Comparison of ENCODE assay signal across 16 cellular contexts in the genomic region with DNA sequence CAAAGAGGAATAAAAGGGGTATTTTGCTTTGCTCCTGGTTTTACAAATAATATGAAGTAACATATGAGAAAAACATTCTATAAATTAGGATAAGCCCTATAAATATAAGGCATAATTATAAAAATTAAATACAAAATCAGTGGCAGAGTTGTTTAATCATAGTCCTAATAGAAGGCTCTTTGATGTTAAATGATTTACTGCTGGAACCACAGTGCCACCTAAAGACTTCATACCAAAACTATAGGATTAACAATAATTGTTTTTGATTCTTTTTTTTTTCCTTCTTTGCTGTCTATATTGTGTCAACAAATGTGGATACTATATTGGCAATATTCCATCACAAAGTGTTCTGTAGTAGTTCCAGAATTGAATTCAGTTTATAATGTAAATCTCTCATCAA.
DNase-seq lines count a peak whose midpoint lies in the region; ATAC-seq, FAIRE-seq and TF ChIP-seq lines count a peak whose summit lies in the region.
"Had no signal": no experiment of that assay in that cellular context is flagged by ENCODE, and none has a peak within 500 bp of the region (broad histone marks: within the 10 kb centered on the region; RNA-seq: fewer than 3 reads in every experiment).

No MANE protein-coding gene starts in this region.

- H3K4me1 Mint-ChIP-seq in H9 = no peaks in the 10 kb centered on the region
- H3K4me1 Mint-ChIP-seq: central memory CD8-positive, alpha-beta T cell had no signal

- H3K23ac ChIP-seq in H9 (ENCODE audit: insufficient read length, low read depth, low read length) = no peak overlapping the region

- H3K79me1 ChIP-seq in H9 (ENCODE audit: insufficient read depth, low read depth, low read length, poor library complexity, severe bottlenecking) = no peaks in the 10 kb centered on the region

- no peak overlapping the region for H3K56ac ChIP-seq in H9 (ENCODE audit: insufficient read length, low read depth, low read length)

- H3K27ac Mint-ChIP-seq in H9 = no peak overlapping the region

- no peak overlapping the region for H2BK20ac ChIP-seq in H9 (ENCODE audit: low read depth, low read length, poor library complexity, severe bottlenecking)

- no peak overlapping the region for H3K14ac ChIP-seq in H9 (ENCODE audit: insufficient read depth, low read length)

- no peak overlapping the region for H3K9ac ChIP-seq in H9 (ENCODE audit: extremely low read depth, insufficient read length, low read length)

- no peak overlapping the region for H4K5ac ChIP-seq in H9 (ENCODE audit: insufficient read length, low read depth, low read length)

- no peak overlapping the region for H3K18ac ChIP-seq in H9 (ENCODE audit: insufficient read length, low read depth, low read length)

- H4K91ac ChIP-seq in H9 (ENCODE audit: insufficient read length, low read depth, low read length) = no peak overlapping the region

- H3K4me3 Mint-ChIP-seq in H9 = no peak overlapping the region
- H3K4me3 Mint-ChIP-seq: central memory CD8-positive, alpha-beta T cell had no signal

- no peaks in the 10 kb centered on the region for H3K4me1 ChIP-seq in H9 (ENCODE audit: insufficient read depth, low read length)
- H3K4me1 ChIP-seq in suprapubic skin = no peaks in the 10 kb centered on the region
- H3K4me1 ChIP-seq: BE2C, left lung had no signal

- no peak overlapping the region for H2AFZ ChIP-seq in H9 (ENCODE audit: low read length)

- no peak overlapping the region for H3K4me3 ChIP-seq in suprapubic skin
- H3K4me3 ChIP-seq: left lung had no signal

- no peaks in the 10 kb centered on the region for H3K23me2 ChIP-seq in H9 (ENCODE audit: insufficient read length, low read depth, low read length, poor library complexity, severe bottlenecking)

- no peak for ATAC-seq in Right ventricle myocardium superior (ENCODE audit: poor library complexity)
- ATAC-seq: left lung had no signal

- no peaks in the 10 kb centered on the region for H3K27me3 ChIP-seq in H9 (ENCODE audit: insufficient read depth, low read length)
- H3K27me3 ChIP-seq in suprapubic skin = no peaks in the 10 kb centered on the region
- H3K27me3 ChIP-seq: BE2C, left lung had no signal

- H2BK5ac ChIP-seq in H9 (ENCODE audit: insufficient read length, low read length) = no peak overlapping the region

- H3K27me3 Mint-ChIP-seq in H9 (ENCODE audit: low read depth) = no peaks in the 10 kb centered on the region
- H3K27me3 Mint-ChIP-seq: central memory CD8-positive, alpha-beta T cell had no signal

- H3T11ph ChIP-seq in H9 (ENCODE audit: low read length) = no peak overlapping the region

- DNase-seq in H9 = no peak
- peak; percentile 9 for DNase-seq in NCI-H460 (ENCODE audit: extremely low read depth, low read depth)
- peak; percentile 33 for DNase-seq in dermis blood vessel endothelial cell
- no peak for DNase-seq in HCEC 1CT
- DNase-seq in suprapubic skin (ENCODE audit: low spot score in 2 of 2) = no peak
- DNase-seq in Right ventricle myocardium superior = no peak
- no peak for DNase-seq in GM03348 (ENCODE audit: low spot score)
- DNase-seq: activated CD4-positive, alpha-beta T cell treated with anti-CD3 and anti-CD28 coated beads, Interleukin-2, amount 50 U/mL, for 48 hours; activated naive CD4-positive, alpha-beta T cell; BE2C; foreskin melanocyte; left lung; NCI-H187 treated with DMSO at 0.1 percent for 48 hours; nucleus accumbens had no signal

- no peak overlapping the region for H2BK12ac ChIP-seq in H9 (ENCODE audit: insufficient read length, low read depth, low read length)

- no peaks in the 10 kb centered on the region for H3K36me3 ChIP-seq in suprapubic skin
- H3K36me3 ChIP-seq: BE2C, left lung had no signal

- H3K9me3 ChIP-seq in H9 (ENCODE audit: control insufficient read depth, low read depth, low read length) = no peaks in the 10 kb centered on the region
- no peaks in the 10 kb centered on the region for H3K9me3 ChIP-seq in suprapubic skin
- H3K9me3 ChIP-seq: BE2C, left lung had no signal

- H4K20me1 ChIP-seq in H9 (ENCODE audit: control insufficient read depth, insufficient read depth, insufficient read length) = no peaks in the 10 kb centered on the region

- no peak overlapping the region for H3K4ac ChIP-seq in H9 (ENCODE audit: low read depth, low read length)

- no peaks in the 10 kb centered on the region for H3K9me3 Mint-ChIP-seq in H9
- H3K9me3 Mint-ChIP-seq: central memory CD8-positive, alpha-beta T cell had no signal

- no peak overlapping the region for H2AK5ac ChIP-seq in H9 (ENCODE audit: insufficient read length, low read length)

- H3K36me3 Mint-ChIP-seq in H9 (ENCODE audit: insufficient read depth in 1 of 3, low read depth in 3 of 3) = no peaks in the 10 kb centered on the region

- no peak for TF ChIP-seq POLR2A in suprapubic skin (IDR thresholded peaks at IDR 0.05)

- intact Hi-C loops in Right ventricle myocardium superior (cut with DNase I) = no loop called here

- no peak overlapping the region for H2BK120ac ChIP-seq in H9 (ENCODE audit: low read depth, low read length, poor library complexity, severe bottlenecking)

- FAIRE-seq in A204.1 (lab: Jason Lieb, UNC) = peak; percentile 91

- H3K4me2 ChIP-seq in H9 (ENCODE audit: insufficient read depth, insufficient read length, low read length) = no peak overlapping the region

- H3K79me2 ChIP-seq in H9 (ENCODE audit: insufficient read depth, low read length) = no peaks in the 10 kb centered on the region

- no peak for TF ChIP-seq EP300 in suprapubic skin (IDR thresholded peaks at IDR 0.05)

- H3K27ac ChIP-seq in H9 (ENCODE audit: insufficient read length, low read depth, low read length) (no peak overlapping the region), suprapubic skin (no peak overlapping the region)
- H3K27ac ChIP-seq: left lung had no signal

- H2BK15ac ChIP-seq in H9 (ENCODE audit: low read depth, low read length) = no peak overlapping the region

- no peak overlapping the region for H4K8ac ChIP-seq in H9 (replicated peaks; ENCODE audit: insufficient read length, low read depth, low read length)

- TF ChIP-seq CTCF in H9 (conservative IDR thresholded peaks at IDR 0.05) = peak; percentile 50; the same call in 2 of the 3 replicates
- TF ChIP-seq CTCF in suprapubic skin (IDR thresholded peaks at IDR 0.05) = no peak

Comparison
In these comparisons a context has a peak if more than half of its experiments do, and no peak if none do; other contexts are left out.
1. DNase-seq: peak in NCI-H460 (single experiment) and dermis blood vessel endothelial cell (single experiment); none in H9 (single experiment), HCEC 1CT (single experiment), suprapubic skin (0 of 2), Right ventricle myocardium superior (single experiment) and GM03348 (single experiment).